ENCODE assay signal across 11 cellular contexts in the genomic region with DNA sequence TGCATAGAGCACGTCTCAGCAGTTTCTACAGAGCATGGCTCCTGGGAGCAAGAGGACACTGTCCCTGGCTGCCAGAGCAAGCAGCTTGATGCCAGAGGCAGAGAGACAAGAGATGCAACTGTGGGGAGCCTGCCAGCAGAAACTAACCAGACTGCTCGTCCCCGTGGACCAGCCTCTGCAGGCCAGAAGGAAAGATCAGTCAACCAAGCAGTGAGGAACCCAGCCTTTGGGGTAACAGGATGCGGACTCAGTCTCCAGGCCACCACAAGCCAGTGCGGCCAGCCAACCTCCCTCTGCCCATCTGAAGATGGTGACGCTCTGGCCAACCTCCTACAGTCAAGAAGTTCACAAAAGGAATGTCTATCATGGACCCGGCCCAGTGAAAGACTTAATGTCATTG. TPM values are rescaled to one million over a fixed set of nuclear protein-coding genes. Genes with fewer than 3 reads are reported as not detected.
DNase-seq lines count a peak whose midpoint lies in the region; ATAC-seq and TF ChIP-seq lines count a peak whose summit lies in the region.
"Had no signal": no experiment of that assay in that cellular context is flagged by ENCODE, and none has a peak within 500 bp of the region (broad histone marks: within the 10 kb centered on the region; RNA-seq: fewer than 3 reads in every experiment).

No MANE protein-coding gene starts in this region.

- H3K79me2 ChIP-seq in fibroblast of lung (ENCODE audit: control insufficient read depth, insufficient read depth, low read length), result peaks cover 86% of the 10 kb centered on the region

- intact Hi-C loops in activated CD4-positive, alpha-beta memory T cell treated with anti-CD3 and anti-CD28 coated beads for 36 hours (cut with micrococcal nuclease), result loop anchor here (5.0 to 10.0 kb wide), 2 partner anchors 225 to 1023 kb away; no protein-coding TSS in a partner anchor

- peaks cover 9% of the 10 kb centered on the region for H4K20me1 ChIP-seq in fibroblast of lung (ENCODE audit: control insufficient read depth, extremely low read depth, insufficient read depth, low read length)

- CTCF ChIA-PET in activated CD8-positive, alpha-beta memory T cell treated with anti-CD3 and anti-CD28 coated beads, Interleukin-2, amount 10 ng/mL, durations not matched to agents 7 days and 5 days (lab: Charles Lee), result interaction anchor here (0.8 to 6.3 kb wide), 15 partner anchors 15 to 342 kb away, joined by 3 to 100 read pairs (median 5); partner anchors contain the start of genes CACFD1, GTF3C5, MED22 and RPL7A
- CTCF ChIA-PET in activated CD4-positive, alpha-beta memory T cell treated with anti-CD3 and anti-CD28 coated beads for 36 hours (lab: Charles Lee), result interaction anchor here (1.0 to 6.5 kb wide), 9 partner anchors 15 to 114 kb away, joined by 3 to 76 read pairs (median 4); partner anchors contain the start of genes MED22, RPL7A, SURF1 and SURF2

- H3K9me3 Mint-ChIP-seq in activated CD8-positive, alpha-beta memory T cell treated with anti-CD3 and anti-CD28 coated beads, Interleukin-2, amount 10 ng/mL, durations not matched to agents 7 days and 5 days (ENCODE audit: low read depth), result no peaks in the 10 kb centered on the region
- H3K9me3 Mint-ChIP-seq in activated CD4-positive, alpha-beta memory T cell treated with anti-CD3 and anti-CD28 coated beads for 36 hours, result no peaks in the 10 kb centered on the region

- POLR2A ChIA-PET in activated CD4-positive, alpha-beta memory T cell treated with anti-CD3 and anti-CD28 coated beads for 36 hours (lab: Charles Lee), result interaction anchor here (0.7 to 14.2 kb wide), 6 partner anchors 7 to 1022 kb away, joined by 3 to 381 read pairs (median 8); partner anchors contain the start of genes MED22, REXO4, RPL7A and SURF1

- no peak for ATAC-seq in activated CD8-positive, alpha-beta memory T cell treated with anti-CD3 and anti-CD28 coated beads, Interleukin-2, amount 10 ng/mL, durations not matched to agents 7 days and 5 days
- no peak for ATAC-seq in HG03460 (IDR thresholded peaks at IDR 0.05; ENCODE audit: unreplicated experiment)

- peak overlapping the region; percentile 100 for H3K27ac Mint-ChIP-seq in activated CD8-positive, alpha-beta memory T cell treated with anti-CD3 and anti-CD28 coated beads, Interleukin-2, amount 10 ng/mL, durations not matched to agents 7 days and 5 days
- H3K27ac Mint-ChIP-seq in activated CD4-positive, alpha-beta memory T cell treated with anti-CD3 and anti-CD28 coated beads for 36 hours, result peak overlapping the region; percentile 96

- peak overlapping the region in 1 of 4 experiments; percentile 4 for H3K4me3 ChIP-seq in fibroblast of lung (replicated peaks in 1 of 4; ENCODE audit: control extremely low read depth in 1 of 4, insufficient read depth in 1 of 4, low read depth in 3 of 4, low read length in 4 of 4)
- H3K4me3 ChIP-seq: PC-9 had no signal

- peaks cover 52% of the 10 kb centered on the region for H3K36me3 Mint-ChIP-seq in activated CD8-positive, alpha-beta memory T cell treated with anti-CD3 and anti-CD28 coated beads, Interleukin-2, amount 10 ng/mL, durations not matched to agents 7 days and 5 days
- H3K36me3 Mint-ChIP-seq in activated CD4-positive, alpha-beta memory T cell treated with anti-CD3 and anti-CD28 coated beads for 36 hours, result peaks cover 69% of the 10 kb centered on the region

- peak overlapping the region; percentile 23 for H3K4me2 ChIP-seq in fibroblast of lung (ENCODE audit: extremely low read depth, insufficient read depth, low read length)
- H3K4me2 ChIP-seq: PC-9 had no signal

- H2AFZ ChIP-seq in fibroblast of lung (ENCODE audit: low read length), result no peak overlapping the region
- H2AFZ ChIP-seq: PC-9 had no signal

- H3K36me3 ChIP-seq in fibroblast of lung (ENCODE audit: control insufficient read depth, insufficient read depth, low read length), result peaks cover 35% of the 10 kb centered on the region

- peaks cover under 1% of the 10 kb centered on the region for H3K27me3 Mint-ChIP-seq in activated CD8-positive, alpha-beta memory T cell treated with anti-CD3 and anti-CD28 coated beads, Interleukin-2, amount 10 ng/mL, durations not matched to agents 7 days and 5 days
- no peaks in the 10 kb centered on the region for H3K27me3 Mint-ChIP-seq in activated CD4-positive, alpha-beta memory T cell treated with anti-CD3 and anti-CD28 coated beads for 36 hours

- no peak overlapping the region for H3K9ac ChIP-seq in fibroblast of lung (ENCODE audit: insufficient read depth, low read length)

- peak overlapping the region; percentile 95 for H3K4me3 Mint-ChIP-seq in activated CD8-positive, alpha-beta memory T cell treated with anti-CD3 and anti-CD28 coated beads, Interleukin-2, amount 10 ng/mL, durations not matched to agents 7 days and 5 days
- peak overlapping the region; percentile 77 for H3K4me3 Mint-ChIP-seq in activated CD4-positive, alpha-beta memory T cell treated with anti-CD3 and anti-CD28 coated beads for 36 hours

- TF ChIP-seq CTCF in fibroblast of lung (conservative IDR thresholded peaks at IDR 0.05 in 1 of 2, IDR thresholded peaks at IDR 0.05 in 1 of 2; ENCODE audit: low read depth in 1 of 2, low read length in 2 of 2) (no peak), GM10266 (IDR thresholded peaks at IDR 0.05; ENCODE audit: control insufficient read depth, insufficient read depth, low read depth, missing control alignments) (no peak)

- H3K27me3 ChIP-seq in fibroblast of lung (ENCODE audit: control insufficient read depth, insufficient read depth, low read length), result no peaks in the 10 kb centered on the region

- peaks cover 10% of the 10 kb centered on the region for H3K4me1 ChIP-seq in fibroblast of lung (ENCODE audit: control insufficient read depth, extremely low read depth, insufficient read depth, low read length)

- H3K9me3 ChIP-seq in fibroblast of lung (ENCODE audit: control insufficient read depth, insufficient read depth, low read depth, low read length), result no peaks in the 10 kb centered on the region

- no peak overlapping the region for H3K27ac ChIP-seq in fibroblast of lung (ENCODE audit: insufficient read depth, low read length)
- H3K27ac ChIP-seq: PC-9 had no signal

- H3K4me1 Mint-ChIP-seq in activated CD8-positive, alpha-beta memory T cell treated with anti-CD3 and anti-CD28 coated beads, Interleukin-2, amount 10 ng/mL, durations not matched to agents 7 days and 5 days, result peaks cover 68% of the 10 kb centered on the region
- peaks cover 65% of the 10 kb centered on the region for H3K4me1 Mint-ChIP-seq in activated CD4-positive, alpha-beta memory T cell treated with anti-CD3 and anti-CD28 coated beads for 36 hours (ENCODE audit: low read depth)

- DNase-seq in activated CD8-positive, alpha-beta memory T cell treated with anti-CD3 and anti-CD28 coated beads, Interleukin-2, amount 10 ng/mL, durations not matched to agents 7 days and 5 days, result peak; percentile 62
- DNase-seq in activated CD8-positive, alpha-beta memory T cell treated with anti-CD3 and anti-CD28 coated beads for 24 hours, result no peak
- peak; percentile 31 for DNase-seq in activated CD4-positive, alpha-beta memory T cell treated with anti-CD3 and anti-CD28 coated beads for 36 hours
- no peak for DNase-seq in fibroblast of lung (ENCODE audit: low read depth in 2 of 2)
- peak; percentile 42 for DNase-seq in stimulated activated CD8-positive, alpha-beta memory T cell treated with anti-CD3 and anti-CD28 coated beads, Interleukin-4, amount 100 ng/mL, for 48 hours
- DNase-seq in KBM-7, result no peak
- DNase-seq in GM10266 (ENCODE audit: extremely low spot score), result no peak
- DNase-seq: NCI-H2029, PC-9 had no signal

- in situ Hi-C loops in KBM-7 (cut with MboI; ENCODE audit: low pct_unique_long_range_greater_than_20kb, low sequenced_read_pairs), result no loop called here

RNA-seq across cellular contexts. Expression of gene SURF4, which starts 3.7 kb away (rescaled TPM):
- total RNA-seq in activated CD8-positive, alpha-beta memory T cell treated with anti-CD3 and anti-CD28 coated beads, Interleukin-2, amount 10 ng/mL, durations not matched to agents 7 days and 5 days, result 100 to 1,000 TPM; 218 to 304 TPM
- total RNA-seq in activated CD4-positive, alpha-beta memory T cell treated with anti-CD3 and anti-CD28 coated beads for 36 hours, result 100 to 1,000 TPM; 358 to 368 TPM
- total RNA-seq in fibroblast of lung, result 295 and 338 TPM in 2 replicates
- polyA plus RNA-seq in fibroblast of lung, result 358 and 384 TPM in 2 replicates
- 290 and 306 TPM in 2 replicates for polyA plus RNA-seq in fibroblast of lung (2012)
- polyA minus RNA-seq in fibroblast of lung (ENCODE audit: low replicate concordance), result 877 and 1,013 TPM in 2 replicates

RNA-seq across cellular contexts. Expression of gene STKLD1, which starts 4.0 kb away (rescaled TPM):
- total RNA-seq in activated CD8-positive, alpha-beta memory T cell treated with anti-CD3 and anti-CD28 coated beads, Interleukin-2, amount 10 ng/mL, durations not matched to agents 7 days and 5 days, result 1 to 10 TPM in 1 of 2 experiments, under 1 TPM in 1; 0.20 to 1.4 TPM
- total RNA-seq in activated CD4-positive, alpha-beta memory T cell treated with anti-CD3 and anti-CD28 coated beads for 36 hours, result under 1 TPM; 0.69 to 0.90 TPM
- total RNA-seq in fibroblast of lung, result 0.51 and 0.99 TPM in 2 replicates
- 0.62 and 0.79 TPM in 2 replicates for polyA plus RNA-seq in fibroblast of lung
- polyA plus RNA-seq in fibroblast of lung (2012), result 0.53 and 1.3 TPM in 2 replicates
- 1.3 TPM in 1 of 2 replicates, not detected in the other for polyA minus RNA-seq in fibroblast of lung (ENCODE audit: low replicate concordance)
- total RNA-seq: mesenteric fat pad had no signal

RNA-seq across cellular contexts. Expression of gene SURF2, which starts 15.8 kb away (rescaled TPM):
- 10 to 100 TPM; 14.9 to 23.2 TPM for total RNA-seq in activated CD8-positive, alpha-beta memory T cell treated with anti-CD3 and anti-CD28 coated beads, Interleukin-2, amount 10 ng/mL, durations not matched to agents 7 days and 5 days
- 10 to 100 TPM; 12.5 to 15.5 TPM for total RNA-seq in activated CD4-positive, alpha-beta memory T cell treated with anti-CD3 and anti-CD28 coated beads for 36 hours
- total RNA-seq in fibroblast of lung, result 13.9 and 20.3 TPM in 2 replicates
- 11.2 and 16.5 TPM in 2 replicates for polyA plus RNA-seq in fibroblast of lung
- polyA plus RNA-seq in fibroblast of lung (2012), result 22.3 and 30.3 TPM in 2 replicates
- polyA minus RNA-seq in fibroblast of lung (ENCODE audit: low replicate concordance), result 5.1 and 5.8 TPM in 2 replicates

RNA-seq across cellular contexts. Expression of gene SURF1, which starts 15.9 kb away (rescaled TPM):
- total RNA-seq in activated CD8-positive, alpha-beta memory T cell treated with anti-CD3 and anti-CD28 coated beads, Interleukin-2, amount 10 ng/mL, durations not matched to agents 7 days and 5 days, result 10 to 100 TPM; 35.4 to 35.6 TPM
- 10 to 100 TPM; 24.7 to 26.0 TPM for total RNA-seq in activated CD4-positive, alpha-beta memory T cell treated with anti-CD3 and anti-CD28 coated beads for 36 hours
- 22.6 and 27.9 TPM in 2 replicates for total RNA-seq in fibroblast of lung
- polyA plus RNA-seq in fibroblast of lung, result 31.7 and 36.8 TPM in 2 replicates
- 40.5 and 45.6 TPM in 2 replicates for polyA plus RNA-seq in fibroblast of lung (2012)
- 11.6 and 17.0 TPM in 2 replicates for polyA minus RNA-seq in fibroblast of lung (ENCODE audit: low replicate concordance)

RNA-seq across cellular contexts. Expression of gene RPL7A, which starts 24.1 kb away (rescaled TPM):
- total RNA-seq in activated CD8-positive, alpha-beta memory T cell treated with anti-CD3 and anti-CD28 coated beads, Interleukin-2, amount 10 ng/mL, durations not matched to agents 7 days and 5 days, result 1,000 to 10,000 TPM; 1,729 to 2,113 TPM
- 1,000 to 10,000 TPM; 3,340 to 3,454 TPM for total RNA-seq in activated CD4-positive, alpha-beta memory T cell treated with anti-CD3 and anti-CD28 coated beads for 36 hours
- 1,820 and 2,853 TPM in 2 replicates for total RNA-seq in fibroblast of lung
- polyA plus RNA-seq in fibroblast of lung, result 2,991 and 3,227 TPM in 2 replicates
- polyA plus RNA-seq in fibroblast of lung (2012), result 2,719 and 2,842 TPM in 2 replicates
- 2,807 and 2,961 TPM in 2 replicates for polyA minus RNA-seq in fibroblast of lung (ENCODE audit: low replicate concordance)

Comparison
In these comparisons a context has a peak if more than half of its experiments do, and no peak if none do; other contexts are left out.
1. DNase-seq: peak in activated CD8-positive, alpha-beta memory T cell treated with anti-CD3 and anti-CD28 coated beads, Interleukin-2, amount 10 ng/mL, durations not matched to agents 7 days and 5 days (single experiment), activated CD4-positive, alpha-beta memory T cell treated with anti-CD3 and anti-CD28 coated beads for 36 hours (single experiment) and stimulated activated CD8-positive, alpha-beta memory T cell treated with anti-CD3 and anti-CD28 coated beads, Interleukin-4, amount 100 ng/mL, for 48 hours (single experiment); none in activated CD8-positive, alpha-beta memory T cell treated with anti-CD3 and anti-CD28 coated beads for 24 hours (single experiment), fibroblast of lung (0 of 2), KBM-7 (single experiment) and GM10266 (single experiment).